ENCODE assay signal across 1 cellular context in the genomic region with DNA sequence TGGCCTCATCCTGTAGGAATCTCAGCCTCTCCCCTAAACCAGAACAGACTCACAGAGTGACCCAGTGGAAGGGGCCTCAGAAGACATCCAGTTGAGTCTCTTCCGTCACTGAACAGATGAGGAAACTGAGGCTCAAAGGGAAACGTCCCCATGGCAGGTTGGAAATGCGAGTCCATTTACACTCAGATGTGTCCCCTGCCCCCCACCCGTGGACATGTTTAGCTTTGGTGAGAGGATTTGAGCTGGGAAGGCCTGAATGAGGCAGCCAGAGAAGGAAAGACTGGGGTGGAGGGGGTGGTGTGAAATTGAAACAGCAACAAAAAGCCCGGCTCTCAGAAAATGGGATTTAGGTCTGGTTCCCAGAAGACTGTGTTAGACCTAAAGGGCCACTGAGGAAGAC.
TF ChIP-seq lines count a peak whose summit lies in the region.

No MANE protein-coding gene starts in this region.

TF ChIP-seq in H1, 55 proteins besides CTCF, POLR2A, EP300 and RAD21:
- TF ChIP-seq POLR2AphosphoS5 (IDR thresholded peaks at IDR 0.05; ENCODE audit: low read depth, low read length) (no peak), PHF8 (conservative IDR thresholded peaks at IDR 0.05; ENCODE audit: low read depth, low read length) (no peak), TBP (IDR thresholded peaks at IDR 0.05; ENCODE audit: low read depth, low read length) (no peak), SIX5 (IDR thresholded peaks at IDR 0.05; ENCODE audit: low read depth, low read length) (no peak), SAP30 (IDR thresholded peaks at IDR 0.05; ENCODE audit: insufficient read depth, insufficient replicate concordance, low read length) (no peak)
